23 cellular contexts compared by ENCODE assay signal in genomic region chr19:5425260-5425659, GRCh38. TPM values are rescaled to one million over a fixed set of nuclear protein-coding genes. Genes with fewer than 3 reads are reported as not detected.
"Had no signal": no experiment of that assay in that cellular context is flagged by ENCODE, and none has a peak within 500 bp of the region (broad histone marks: within the 10 kb centered on the region; RNA-seq: fewer than 3 reads in every experiment).

No MANE protein-coding gene starts in this region.

- H3K9ac ChIP-seq: KMS-11 had no signal

- FAIRE-seq: HepG2, RCC 7860 had no signal

- H3K27ac ChIP-seq: KMS-11, SJSA1, SK-N-MC had no signal

- DNase-seq: IMR-90, Kasumi-1, MM.1S, NCI-H1092, NCI-H1105 treated with DMSO at 0.1 percent for 48 hours, NCI-H187, NCI-H2029, NCI-H2081 treated with DMSO at 0.1 percent for 48 hours, NCI-H2171, NCI-H226, NCI-H510A, NCI-H69, NCI-H774, Right ventricle myocardium superior, RPMI8226, SIG-M5 had no signal

- H3K4me3 ChIP-seq: SJSA1, SK-N-MC had no signal

- H3K9me3 ChIP-seq: SJSA1 had no signal

- ATAC-seq: HepG2 had no signal

- H3K36me3 ChIP-seq: SJSA1 had no signal

- H3K4me2 ChIP-seq: KMS-11 had no signal

- H3K4me1 ChIP-seq: SJSA1 had no signal

RNA-seq across cellular contexts. Expression of gene ZNRF4, which starts 30.0 kb away (rescaled TPM):
- total RNA-seq: HepG2, HT1080, IMR-90, M059J, Right ventricle myocardium superior, SJSA1 had no signal
- polyA plus RNA-seq: HepG2, IMR-90 had no signal
